28 cellular contexts compared by ENCODE assay signal in genomic region chr13:77337159-77337558, GRCh38. TPM values are rescaled to one million over a fixed set of nuclear protein-coding genes. Genes with fewer than 3 reads are reported as not detected.
DNase-seq lines count a peak whose midpoint lies in the region; ATAC-seq, FAIRE-seq and TF ChIP-seq lines count a peak whose summit lies in the region.
"Had no signal": no experiment of that assay in that cellular context is flagged by ENCODE, and none has a peak within 500 bp of the region (broad histone marks: within the 10 kb centered on the region; RNA-seq: fewer than 3 reads in every experiment).

No MANE protein-coding gene starts in this region.

- no peak overlapping the region for H3K4me3 Mint-ChIP-seq in stimulated activated naive CD8-positive, alpha-beta T cell treated with anti-CD3 and anti-CD28 coated beads, Interleukin-15, amount 100 ng/mL, for 72 hours
- H3K4me3 Mint-ChIP-seq in activated CD4-positive, alpha-beta memory T cell treated with anti-CD3 and anti-CD28 coated beads, Interleukin-2, amount 10 ng/mL, durations not matched to agents 7 days and 5 days = no peak overlapping the region
- H3K4me3 Mint-ChIP-seq: activated CD4-positive, alpha-beta memory T cell treated with anti-CD3 and anti-CD28 coated beads for 36 hours; activated naive CD4-positive, alpha-beta T cell treated with anti-CD3 and anti-CD28 coated beads, Interleukin-2, amount 50 U/mL, for 24 hours; activated T-helper 17 cell treated with anti-CD3 and anti-CD28 coated beads, Interleukin-2, amount 50 U/mL, for 72 hours; effector memory CD8-positive, alpha-beta T cell; type B pancreatic cell had no signal

- H4K8ac ChIP-seq in H1 (ENCODE audit: extremely low read depth, insufficient read depth, low read length) = no peak overlapping the region

- WGBS in H1 (ENCODE audit: extremely low coverage in 1 of 2, insufficient coverage in 1 of 2, insufficient read length in 1 of 2, insufficient replicate concordance in 2 of 2, low coverage in 1 of 2, low lambda C conversion rate in 2 of 2, missing lambda C conversion rate in 1 of 2), 2 experiments = 89% methylated on average over 3 of the region's 3 CpGs; no CpG with 5 or more reads in 1 of the 2 experiments

- no peak for TF ChIP-seq EP300 in H1 (IDR thresholded peaks at IDR 0.05; ENCODE audit: borderline replicate concordance in 1 of 2, low read depth in 2 of 2, low read length in 2 of 2)

- no peak overlapping the region for H2BK20ac ChIP-seq in H1 (ENCODE audit: low read length)

- H3K36me3 ChIP-seq in OCI-LY3 (replicated peaks; ENCODE audit: low read depth, low read length) = no peaks in the 10 kb centered on the region
- no peaks in the 10 kb centered on the region for H3K36me3 ChIP-seq in H1 (ENCODE audit: control insufficient read depth in 2 of 4, insufficient read depth in 4 of 4, low read length in 3 of 4)
- H3K36me3 ChIP-seq: BLaER1 treated with 17β-estradiol and CSF1 and Interleukin-3, amounts not matched to agents 10 nM and 100 nM; cardiac muscle cell; esophagus squamous epithelium; right atrium auricular region had no signal

- TF ChIP-seq CTCF in OCI-LY3 (IDR thresholded peaks at IDR 0.05; ENCODE audit: low read depth, low read length) (peak; percentile 80), H1 (IDR thresholded peaks at IDR 0.05; ENCODE audit: control extremely low read depth in 1 of 3, insufficient read depth in 1 of 3, low read depth in 1 of 3, low read length in 3 of 3) (no peak)

- no peak for FAIRE-seq in H1 (lab: Jason Lieb, UNC)

- no peak overlapping the region for H2BK12ac ChIP-seq in H1 (ENCODE audit: low read depth, low read length)

- no peak overlapping the region for H3K9ac ChIP-seq in OCI-LY3 (ENCODE audit: low read length)
- no peak overlapping the region for H3K9ac ChIP-seq in H1 (replicated peaks in 1 of 4; ENCODE audit: extremely low read depth in 1 of 4, low read depth in 3 of 4, low read length in 3 of 4)
- H3K9ac ChIP-seq: BLaER1 treated with 17β-estradiol and CSF1 and Interleukin-3, amounts not matched to agents 10 nM and 100 nM; GM23248 had no signal

- H3K27ac ChIP-seq in OCI-LY3 (ENCODE audit: low read length) (no peak overlapping the region), H1 (ENCODE audit: low read depth, low read length) (no peak overlapping the region)
- H3K27ac ChIP-seq: cardiac muscle cell, esophagus squamous epithelium, GM23248, right atrium auricular region had no signal

- H3K14ac ChIP-seq in H1 (ENCODE audit: insufficient read length) = no peak overlapping the region

- no peak overlapping the region for H2BK120ac ChIP-seq in H1 (replicated peaks; ENCODE audit: low read depth, low read length)

- CTCF ChIA-PET in H1 (lab: Charles Lee; ENCODE audit: partially characterized antibody) = interaction anchor here (0.7 to 2.0 kb wide), 4 partner anchors 20 to 171 kb away, joined by 3 to 7 read pairs (median 4); no protein-coding TSS in a partner anchor
- CTCF ChIA-PET in activated CD4-positive, alpha-beta memory T cell treated with anti-CD3 and anti-CD28 coated beads, Interleukin-2, amount 10 ng/mL, durations not matched to agents 7 days and 5 days (lab: Charles Lee) = interaction anchor here (2.3 kb wide), 1 partner anchor 141 kb away, joined by 6 read pairs; no protein-coding TSS in a partner anchor

- H3K9me3 Mint-ChIP-seq in stimulated activated naive CD8-positive, alpha-beta T cell treated with anti-CD3 and anti-CD28 coated beads, Interleukin-15, amount 100 ng/mL, for 72 hours = peaks cover 0 to 2% of the 10 kb centered on the region in 2 donors
- no peaks in the 10 kb centered on the region for H3K9me3 Mint-ChIP-seq in activated CD4-positive, alpha-beta memory T cell treated with anti-CD3 and anti-CD28 coated beads, Interleukin-2, amount 10 ng/mL, durations not matched to agents 7 days and 5 days
- H3K9me3 Mint-ChIP-seq: activated CD4-positive, alpha-beta memory T cell treated with anti-CD3 and anti-CD28 coated beads for 36 hours; activated naive CD4-positive, alpha-beta T cell treated with anti-CD3 and anti-CD28 coated beads, Interleukin-2, amount 50 U/mL, for 24 hours; activated T-helper 17 cell treated with anti-CD3 and anti-CD28 coated beads, Interleukin-2, amount 50 U/mL, for 72 hours; effector memory CD8-positive, alpha-beta T cell; type B pancreatic cell had no signal

- H3K9me3 ChIP-seq in OCI-LY3 (ENCODE audit: insufficient read depth, low read length) (no peaks in the 10 kb centered on the region), H1 (ENCODE audit: insufficient read depth in 2 of 2, low read depth in 1 of 2, low read length in 1 of 2) (no peaks in the 10 kb centered on the region)
- H3K9me3 ChIP-seq: esophagus squamous epithelium, right atrium auricular region had no signal

- ATAC-seq in stimulated activated naive CD8-positive, alpha-beta T cell treated with anti-CD3 and anti-CD28 coated beads, Interleukin-15, amount 100 ng/mL, for 72 hours = peak; percentile 43
- no peak for ATAC-seq in stimulated activated naive CD8-positive, alpha-beta T cell treated with anti-CD3 and anti-CD28 coated beads, Interleukin-15, Interleukin-2, amounts not matched to agents 100 U/mL and 50 U/mL, for 24 hours
- ATAC-seq in GM18520 (IDR thresholded peaks at IDR 0.05; ENCODE audit: unreplicated experiment) = no peak
- no peak for ATAC-seq in HG03354 (IDR thresholded peaks at IDR 0.05; ENCODE audit: poor library complexity, severe bottlenecking, unreplicated experiment)
- ATAC-seq: activated T-helper 17 cell treated with anti-CD3 and anti-CD28 coated beads, Interleukin-2, amount 50 U/mL, for 72 hours; effector memory CD8-positive, alpha-beta T cell had no signal

- no peaks in the 10 kb centered on the region; the same call in 1 of the 2 replicates for H3K23me2 ChIP-seq in H1 (ENCODE audit: low read depth, low read length)

- no peak overlapping the region for H3K18ac ChIP-seq in H1 (ENCODE audit: extremely low read depth, low read length)

- H3K79me1 ChIP-seq in H1 (ENCODE audit: low read depth, low read length) = no peaks in the 10 kb centered on the region

- H3K27me3 ChIP-seq in OCI-LY3 (ENCODE audit: low read depth, low read length) (0 out of 2 replicates have a peak, but pooled peaks cover 8% of the 10 kb centered on the region), H1 (replicated peaks in 1 of 4; ENCODE audit: control insufficient read depth in 3 of 4, extremely low read depth in 1 of 4, insufficient read depth in 3 of 4, low read length in 3 of 4) (no peaks in the 10 kb centered on the region)
- H3K27me3 ChIP-seq: BLaER1 treated with 17β-estradiol and CSF1 and Interleukin-3, amounts not matched to agents 10 nM and 100 nM; esophagus squamous epithelium; right atrium auricular region had no signal

- no peak overlapping the region for H2BK15ac ChIP-seq in H1 (ENCODE audit: low read length)

- no peaks in the 10 kb centered on the region for H3K36me3 Mint-ChIP-seq in activated CD4-positive, alpha-beta memory T cell treated with anti-CD3 and anti-CD28 coated beads, Interleukin-2, amount 10 ng/mL, durations not matched to agents 7 days and 5 days (ENCODE audit: low read depth)
- H3K36me3 Mint-ChIP-seq: activated CD4-positive, alpha-beta memory T cell treated with anti-CD3 and anti-CD28 coated beads for 36 hours; activated naive CD4-positive, alpha-beta T cell treated with anti-CD3 and anti-CD28 coated beads, Interleukin-2, amount 50 U/mL, for 24 hours; type B pancreatic cell had no signal

- no peaks in the 10 kb centered on the region for H3K27me3 Mint-ChIP-seq in stimulated activated naive CD8-positive, alpha-beta T cell treated with anti-CD3 and anti-CD28 coated beads, Interleukin-15, amount 100 ng/mL, for 72 hours
- H3K27me3 Mint-ChIP-seq in activated CD4-positive, alpha-beta memory T cell treated with anti-CD3 and anti-CD28 coated beads, Interleukin-2, amount 10 ng/mL, durations not matched to agents 7 days and 5 days = no peaks in the 10 kb centered on the region
- H3K27me3 Mint-ChIP-seq: activated CD4-positive, alpha-beta memory T cell treated with anti-CD3 and anti-CD28 coated beads for 36 hours; activated naive CD4-positive, alpha-beta T cell treated with anti-CD3 and anti-CD28 coated beads, Interleukin-2, amount 50 U/mL, for 24 hours; activated T-helper 17 cell treated with anti-CD3 and anti-CD28 coated beads, Interleukin-2, amount 50 U/mL, for 72 hours had no signal

- no peak for DNase-seq in stimulated activated naive CD8-positive, alpha-beta T cell treated with anti-CD3 and anti-CD28 coated beads, Interleukin-15, amount 100 ng/mL, for 72 hours
- DNase-seq in stimulated activated naive CD8-positive, alpha-beta T cell treated with anti-CD3 and anti-CD28 coated beads, Interleukin-15, Interleukin-2, amounts not matched to agents 100 U/mL and 50 U/mL, for 24 hours = no peak
- no peak for DNase-seq in H1 (ENCODE audit: low read depth in 1 of 2, low spot score in 2 of 2)
- no peak for DNase-seq in activated CD4-positive, alpha-beta memory T cell treated with anti-CD3 and anti-CD28 coated beads, Interleukin-2, amount 10 ng/mL, durations not matched to agents 7 days and 5 days
- no peak for DNase-seq in NCI-H748 (lab: John Stamatoyannopoulos, UW; ENCODE audit: unreplicated experiment)
- DNase-seq: ACHN; activated CD4-positive, alpha-beta memory T cell treated with anti-CD3 and anti-CD28 coated beads for 36 hours; activated CD4-positive, CD25-positive, alpha-beta regulatory T cell; cortex of kidney; DMS79 treated with DMSO at 0.1 percent for 48 hours; effector memory CD8-positive, alpha-beta T cell; esophagus squamous epithelium; foreskin melanocyte; GF-D8; GM23248; NCI-H2029 treated with DMSO at 0.1 percent for 48 hours; Right ventricle myocardium superior; stimulated activated CD4-positive, alpha-beta T cell treated with anti-CD3 and anti-CD28 coated beads, Interleukin-2, amount 100 ng/mL, for 24 hours; T-helper 9 cell had no signal

- H3K4me1 ChIP-seq in OCI-LY3 (ENCODE audit: low read length) = peaks cover 46% of the 10 kb centered on the region
- no peaks in the 10 kb centered on the region for H3K4me1 ChIP-seq in H1 (replicated peaks in 1 of 4; ENCODE audit: control insufficient read depth in 3 of 4, insufficient read depth in 4 of 4, low read length in 3 of 4)
- H3K4me1 ChIP-seq: right atrium auricular region had no signal

- peaks cover 48% of the 10 kb centered on the region for H3K4me1 Mint-ChIP-seq in stimulated activated naive CD8-positive, alpha-beta T cell treated with anti-CD3 and anti-CD28 coated beads, Interleukin-15, amount 100 ng/mL, for 72 hours
- peaks cover 19% of the 10 kb centered on the region for H3K4me1 Mint-ChIP-seq in activated CD4-positive, alpha-beta memory T cell treated with anti-CD3 and anti-CD28 coated beads, Interleukin-2, amount 10 ng/mL, durations not matched to agents 7 days and 5 days
- H3K4me1 Mint-ChIP-seq: activated T-helper 17 cell treated with anti-CD3 and anti-CD28 coated beads, Interleukin-2, amount 50 U/mL, for 72 hours had no signal

- TF ChIP-seq RAD21 in H1 (IDR thresholded peaks at IDR 0.05 in 1 of 2, conservative IDR thresholded peaks at IDR 0.05 in 1 of 2; ENCODE audit: low read depth in 2 of 2, low read length in 2 of 2) = peak; percentile 19 to 37; a peak in 3 of 4 replicates

- H3K4me3 ChIP-seq in OCI-LY3 (ENCODE audit: low read length) = no peak overlapping the region
- no peak overlapping the region for H3K4me3 ChIP-seq in H1 (ENCODE audit: extremely low read depth in 1 of 4, insufficient read depth in 2 of 4, low read depth in 3 of 4, low read length in 4 of 4)
- H3K4me3 ChIP-seq: BLaER1 treated with 17β-estradiol and CSF1 and Interleukin-3, amounts not matched to agents 10 nM and 100 nM; cardiac muscle cell; esophagus squamous epithelium; GM23248; right atrium auricular region had no signal

- H2AFZ ChIP-seq in OCI-LY3 (ENCODE audit: low read depth, low read length) (no peak overlapping the region), H1 (ENCODE audit: low read length) (no peak overlapping the region)
- H2AFZ ChIP-seq: GM23248 had no signal

- H3K4ac ChIP-seq in H1 (replicated peaks; ENCODE audit: insufficient read length, low read depth, low read length) = no peak overlapping the region

- TF ChIP-seq POLR2A in H1 (IDR thresholded peaks at IDR 0.05; ENCODE audit: control extremely low read depth in 1 of 2, low read depth in 2 of 2, low read length in 2 of 2) = no peak

- H2BK5ac ChIP-seq in H1 (ENCODE audit: low read depth, low read length) = no peak overlapping the region

- H3K79me2 ChIP-seq in OCI-LY3 (ENCODE audit: low read length) = no peaks in the 10 kb centered on the region
- H3K79me2 ChIP-seq in H1 (ENCODE audit: control insufficient read depth in 1 of 2, insufficient read depth in 2 of 2, low read length in 2 of 2) = no peaks in the 10 kb centered on the region

- no peak overlapping the region for H3K23ac ChIP-seq in H1 (ENCODE audit: insufficient read length)

- no peak overlapping the region for H3K27ac Mint-ChIP-seq in stimulated activated naive CD8-positive, alpha-beta T cell treated with anti-CD3 and anti-CD28 coated beads, Interleukin-15, amount 100 ng/mL, for 72 hours
- H3K27ac Mint-ChIP-seq in activated CD4-positive, alpha-beta memory T cell treated with anti-CD3 and anti-CD28 coated beads, Interleukin-2, amount 10 ng/mL, durations not matched to agents 7 days and 5 days = no peak overlapping the region
- H3K27ac Mint-ChIP-seq: activated CD4-positive, alpha-beta memory T cell treated with anti-CD3 and anti-CD28 coated beads for 36 hours; activated naive CD4-positive, alpha-beta T cell treated with anti-CD3 and anti-CD28 coated beads, Interleukin-2, amount 50 U/mL, for 24 hours; activated T-helper 17 cell treated with anti-CD3 and anti-CD28 coated beads, Interleukin-2, amount 50 U/mL, for 72 hours; effector memory CD8-positive, alpha-beta T cell; type B pancreatic cell had no signal

- POLR2A ChIA-PET in H1 (lab: Charles Lee; ENCODE audit: partially characterized antibody) = interaction anchor here (0.8 kb wide), 1 partner anchor 20 kb away, joined by 3 read pairs; no protein-coding TSS in a partner anchor
- POLR2A ChIA-PET in activated CD4-positive, alpha-beta memory T cell treated with anti-CD3 and anti-CD28 coated beads, Interleukin-2, amount 10 ng/mL, durations not matched to agents 7 days and 5 days (lab: Charles Lee) = interaction anchor here (9.5 kb wide), 1 partner anchor 9 kb away, joined by 82 read pairs; the partner anchor contains the start of gene MYCBP2

- H4K91ac ChIP-seq in H1 (replicated peaks; ENCODE audit: insufficient read length, low read length) = no peak overlapping the region

- H3K4me2 ChIP-seq in OCI-LY3 (ENCODE audit: low read length) = peak overlapping the region; percentile 6; the same call in 1 of the 2 replicates
- no peak overlapping the region for H3K4me2 ChIP-seq in H1 (ENCODE audit: insufficient read depth in 1 of 2, low read depth in 2 of 2, low read length in 2 of 2)

- H3K56ac ChIP-seq in H1 (replicated peaks; ENCODE audit: insufficient read length, low read depth, low read length) = no peak overlapping the region

- no peak overlapping the region for H2AK5ac ChIP-seq in H1 (ENCODE audit: low read depth, low read length)

- H4K5ac ChIP-seq in H1 (ENCODE audit: insufficient read length, low read depth, low read length) = no peak overlapping the region

- no peaks in the 10 kb centered on the region for H4K20me1 ChIP-seq in OCI-LY3 (ENCODE audit: insufficient read depth, low read length)
- H4K20me1 ChIP-seq in H1 (replicated peaks in 1 of 2; ENCODE audit: control insufficient read depth in 1 of 2, insufficient read depth in 2 of 2, low read length in 2 of 2) = no peaks in the 10 kb centered on the region
- H4K20me1 ChIP-seq: BLaER1 treated with 17β-estradiol and CSF1 and Interleukin-3, amounts not matched to agents 10 nM and 100 nM had no signal

RNA-seq across cellular contexts. Expression of gene MYCBP2, which starts 10.3 kb away (rescaled TPM):
- total RNA-seq in H1 (2021; fragmentation: NEBNext Ultra II Directional; extraction: Animal tissue kit (Norgen Biotek cat#: 25700)) = 52.1 TPM in 2 replicates
- 17.0 and 19.0 TPM in 2 replicates for polyA plus RNA-seq in H1 (2011; rRNA removed)
- polyA plus RNA-seq in H1 (2011; cell fraction: cytosol; rRNA removed) = 31.4 TPM
- polyA plus RNA-seq in H1 (2011; cell fraction: nucleus; rRNA removed) = 30.4 TPM
- polyA plus RNA-seq in H1 (2012, experiment 1 of 2) = 24.8 to 40.5 TPM (median 34.8 TPM) in 4 replicates
- 1.8 TPM for polyA plus RNA-seq in H1 (2012, experiment 2 of 2)
- 21.3 TPM for polyA plus RNA-seq in H1 (2013, experiment 1 of 2)
- polyA plus RNA-seq in H1 (2013, experiment 2 of 2) = 19.6 TPM
- polyA minus RNA-seq in H1 (2011; rRNA and poly(A)+ RNA removed) = 55.8 and 77.3 TPM in 2 replicates
- 48.1 TPM for polyA minus RNA-seq in H1 (2011; cell fraction: cytosol; rRNA and poly(A)+ RNA removed)
- polyA minus RNA-seq in H1 (2011; cell fraction: nucleus; rRNA and poly(A)+ RNA removed) = 145 TPM
- total RNA-seq in activated CD4-positive, alpha-beta memory T cell treated with anti-CD3 and anti-CD28 coated beads, Interleukin-2, amount 10 ng/mL, durations not matched to agents 7 days and 5 days = 100 to 1,000 TPM in 1 of 2 experiments, 10 to 100 TPM in 1; 81.9 to 105 TPM
